9 cellular contexts compared by ENCODE assay signal in genomic region chr19:13029893-13030292, GRCh38. TPM values are rescaled to one million over a fixed set of nuclear protein-coding genes. Genes with fewer than 3 reads are reported as not detected.
A peak's percentile ranks its signal among the peaks of the same experiment; 100 is the strongest.
DNase-seq lines count a peak whose midpoint lies in the region; ATAC-seq, FAIRE-seq and TF ChIP-seq lines count a peak whose summit lies in the region.
"Had no signal": no experiment of that assay in that cellular context is flagged by ENCODE, and none has a peak within 500 bp of the region (broad histone marks: within the 10 kb centered on the region; RNA-seq: fewer than 3 reads in every experiment).

No MANE protein-coding gene starts in this region.

- no peak overlapping the region for H2AFZ ChIP-seq in MM.1S (ENCODE audit: low read length)

- no peak for ATAC-seq in pancreas

- H3K4me2 ChIP-seq in MM.1S (ENCODE audit: low read depth, low read length) = no peak overlapping the region

- no peaks in the 10 kb centered on the region for H4K20me1 ChIP-seq in MM.1S (ENCODE audit: insufficient read depth, low read length)

- peak; percentile 25 for DNase-seq in ELR (ENCODE audit: low read depth)
- peak; percentile 49 for DNase-seq in MM.1S
- DNase-seq in pons (ENCODE audit: low spot score) = peak; percentile 86
- no peak for DNase-seq in pancreas
- DNase-seq in HTR-8/SVneo (ENCODE audit: insufficient read length, low spot score) = no peak
- DNase-seq in activated gamma-delta T cell treated with Interleukin-2 at 50 U/mL for 16 hours = no peak
- no peak for DNase-seq in activated naive CD4-positive, alpha-beta T cell (lab: John Stamatoyannopoulos, UW)
- DNase-seq: stimulated activated CD4-positive, alpha-beta T cell treated with anti-CD3 and anti-CD28 coated beads, Interleukin-4, amount 100 ng/mL, for 24 hours had no signal

- intact Hi-C loops in pancreas (cut with DNase I) = loop anchor here in 1 of 3 donors (5.0 kb wide), 1 partner anchor 43 kb away; no protein-coding TSS in a partner anchor

- no peaks in the 10 kb centered on the region for H3K36me3 ChIP-seq in MM.1S (replicated peaks; ENCODE audit: insufficient read depth, low read length)
- H3K36me3 ChIP-seq in pancreas = no peaks in the 10 kb centered on the region

- TF ChIP-seq CTCF in MM.1S (IDR thresholded peaks at IDR 0.05; ENCODE audit: low read length) (peak; percentile 67), pancreas (IDR thresholded peaks at IDR 0.05) (no peak)

- H3K9me2 ChIP-seq in MM.1S (replicated peaks; ENCODE audit: insufficient read depth, low read length) = no peaks in the 10 kb centered on the region

- H3K4me1 ChIP-seq in MM.1S (ENCODE audit: low read length) (peaks cover 4% of the 10 kb centered on the region; the same call in 1 of the 2 replicates), pancreas (peaks cover 12 to 36% (median 34%) of the 10 kb centered on the region in 3 donors)

- no peaks in the 10 kb centered on the region for H3F3A ChIP-seq in MM.1S (ENCODE audit: insufficient read depth, low read length)

- no peak overlapping the region for H3K4me3 ChIP-seq in MM.1S (ENCODE audit: low read length)
- no peak overlapping the region for H3K4me3 ChIP-seq in pancreas

- H3K9me3 ChIP-seq in MM.1S (replicated peaks; ENCODE audit: insufficient read depth, low read length) = no peaks in the 10 kb centered on the region
- no peaks in the 10 kb centered on the region for H3K9me3 ChIP-seq in pancreas

- WGBS in pancreas, 2 donors = 72 to 77% methylated on average over 10 of the region's 10 CpGs

- H3K79me2 ChIP-seq in MM.1S (ENCODE audit: low read length) = no peaks in the 10 kb centered on the region

- FAIRE-seq in pancreas (lab: Jason Lieb, UNC) = no peak
- FAIRE-seq in HTR-8/SVneo (lab: Jason Lieb, UNC) = no peak

- no peaks in the 10 kb centered on the region for H3K27me3 ChIP-seq in MM.1S (replicated peaks; ENCODE audit: insufficient read depth, low read length)
- no peaks in the 10 kb centered on the region for H3K27me3 ChIP-seq in pancreas

- no peak overlapping the region for H3K27ac ChIP-seq in MM.1S (ENCODE audit: low read length)
- peak overlapping the region; percentile 100 for H3K27ac ChIP-seq in cingulate gyrus (ENCODE audit: low read depth, low read length)
- no peak overlapping the region for H3K27ac ChIP-seq in pancreas

- no peak overlapping the region for H3K9ac ChIP-seq in MM.1S (ENCODE audit: low read length)

RNA-seq across cellular contexts. Expression of gene NFIX, which starts 34.6 kb away (rescaled TPM):
- total RNA-seq in pancreas = 10 to 100 TPM; 30.9 to 45.1 (median 36.0) TPM
- 10 to 100 TPM in 1 of 2 donors, 1 to 10 TPM in 1; 8.3 to 16.6 TPM for polyA plus RNA-seq in pancreas

Comparison
In these comparisons a context has a peak if more than half of its experiments do, and no peak if none do; other contexts are left out.
1. DNase-seq: peak in ELR (single experiment), MM.1S (single experiment) and pons (single experiment); none in pancreas (0 of 6), HTR-8/SVneo (single experiment), activated gamma-delta T cell treated with Interleukin-2 at 50 U/mL for 16 hours (single experiment) and activated naive CD4-positive, alpha-beta T cell (0 of 4).